ENCODE assay signal across 9 cellular contexts in genomic region chr6:3825851-3826581, GRCh38. TPM values are rescaled to one million over a fixed set of nuclear protein-coding genes. Genes with fewer than 3 reads are reported as not detected.
DNase-seq lines count a peak whose midpoint lies in the region; ATAC-seq, FAIRE-seq and TF ChIP-seq lines count a peak whose summit lies in the region.
"Had no signal": no experiment of that assay in that cellular context is flagged by ENCODE, and none has a peak within 500 bp of the region (broad histone marks: within the 10 kb centered on the region; RNA-seq: fewer than 3 reads in every experiment).

No MANE protein-coding gene starts in this region.

- H3K4me3 Mint-ChIP-seq in activated CD4-positive, alpha-beta T cell treated with anti-CD3 and anti-CD28 coated beads, Interleukin-2, amount 10 ng/mL, durations not matched to agents 7 days and 5 days = no peak overlapping the region

- POLR2A ChIA-PET in activated CD4-positive, alpha-beta T cell treated with anti-CD3 and anti-CD28 coated beads, Interleukin-2, amount 10 ng/mL, durations not matched to agents 7 days and 5 days (lab: Charles Lee) = no interaction called here

- CTCF ChIA-PET in activated CD4-positive, alpha-beta T cell treated with anti-CD3 and anti-CD28 coated beads, Interleukin-2, amount 10 ng/mL, durations not matched to agents 7 days and 5 days (lab: Charles Lee) = interaction anchor here (1.7 kb wide), 1 partner anchor 11 kb away, joined by 4 read pairs; no protein-coding TSS in a partner anchor

- no peaks in the 10 kb centered on the region for H3K36me3 ChIP-seq in RWPE2 (ENCODE audit: low read depth)

- no peaks in the 10 kb centered on the region for H3K9me3 Mint-ChIP-seq in activated CD4-positive, alpha-beta T cell treated with anti-CD3 and anti-CD28 coated beads, Interleukin-2, amount 10 ng/mL, durations not matched to agents 7 days and 5 days

- FAIRE-seq in D721Med (lab: Jason Lieb, UNC) = no peak

- H3K27me3 ChIP-seq in RWPE2 (ENCODE audit: insufficient read depth, poor library complexity, severe bottlenecking) = no peaks in the 10 kb centered on the region

- H3K36me3 Mint-ChIP-seq in activated CD4-positive, alpha-beta T cell treated with anti-CD3 and anti-CD28 coated beads, Interleukin-2, amount 10 ng/mL, durations not matched to agents 7 days and 5 days (ENCODE audit: low read depth) = no peaks in the 10 kb centered on the region

- peak overlapping the region; percentile 98 for H3K27ac ChIP-seq in RWPE2 (ENCODE audit: poor library complexity, severe bottlenecking)

- TF ChIP-seq CTCF in RWPE2 (IDR thresholded peaks at IDR 0.05; ENCODE audit: poor library complexity, severe bottlenecking) (no peak), fibroblast of mammary gland (conservative IDR thresholded peaks at IDR 0.05; ENCODE audit: control insufficient read depth, insufficient read depth, low read depth, low read length) (no peak), D721Med (IDR thresholded peaks at IDR 0.05; ENCODE audit: insufficient read depth, missing control alignments) (no peak)

- DNase-seq in AG08395 (ENCODE audit: low spot score) (peak; percentile 96), RWPE2 (ENCODE audit: low spot score) (peak; percentile 94), fibroblast of mammary gland (ENCODE audit: low read depth) (peak; percentile 96), non-pigmented ciliary epithelial cell (ENCODE audit: low read depth) (peak; percentile 94), D721Med (ENCODE audit: insufficient read length, low spot score) (no peak)
- DNase-seq in activated CD4-positive, alpha-beta T cell treated with anti-CD3 and anti-CD28 coated beads, Interleukin-2, amount 10 ng/mL, durations not matched to agents 7 days and 5 days = no peak
- DNase-seq: DND-41 had no signal

- no peak overlapping the region for H3K4me3 ChIP-seq in RWPE2 (ENCODE audit: severe bottlenecking)
- H3K4me3 ChIP-seq in fibroblast of mammary gland (ENCODE audit: control insufficient read depth, low read depth, low read length) = peak overlapping the region; percentile 10

- no peaks in the 10 kb centered on the region for H3K4me1 Mint-ChIP-seq in activated CD4-positive, alpha-beta T cell treated with anti-CD3 and anti-CD28 coated beads, Interleukin-2, amount 10 ng/mL, durations not matched to agents 7 days and 5 days

- H3K27me3 Mint-ChIP-seq in activated CD4-positive, alpha-beta T cell treated with anti-CD3 and anti-CD28 coated beads, Interleukin-2, amount 10 ng/mL, durations not matched to agents 7 days and 5 days = no peaks in the 10 kb centered on the region

- H3K4me1 ChIP-seq in RWPE2 (ENCODE audit: insufficient read depth, poor library complexity, severe bottlenecking) = peaks cover 35% of the 10 kb centered on the region

- H3K27ac Mint-ChIP-seq in activated CD4-positive, alpha-beta T cell treated with anti-CD3 and anti-CD28 coated beads, Interleukin-2, amount 10 ng/mL, durations not matched to agents 7 days and 5 days = no peak overlapping the region

- H3K9me3 ChIP-seq in RWPE2 (ENCODE audit: severe bottlenecking) = no peaks in the 10 kb centered on the region

- ATAC-seq in RWPE2 (ENCODE audit: low read depth) (peak; percentile 97), HG02973 (IDR thresholded peaks at IDR 0.05; ENCODE audit: unreplicated experiment) (no peak), HG02840 (IDR thresholded peaks at IDR 0.05; ENCODE audit: low FRiP score, unreplicated experiment) (no peak)

RNA-seq across cellular contexts. Expression of gene FAM50B, which starts 23.2 kb away (rescaled TPM):
- 10 to 100 TPM; 12.0 to 12.7 TPM for total RNA-seq in activated CD4-positive, alpha-beta T cell treated with anti-CD3 and anti-CD28 coated beads, Interleukin-2, amount 10 ng/mL, durations not matched to agents 7 days and 5 days

Comparison
In these comparisons a context has a peak if more than half of its experiments do, and no peak if none do; other contexts are left out.
1. DNase-seq: peak in AG08395 (single experiment), RWPE2 (single experiment), fibroblast of mammary gland (single experiment) and non-pigmented ciliary epithelial cell (single experiment); none in D721Med (single experiment) and activated CD4-positive, alpha-beta T cell treated with anti-CD3 and anti-CD28 coated beads, Interleukin-2, amount 10 ng/mL, durations not matched to agents 7 days and 5 days (single experiment).